Comparison of ENCODE assay signal across 8 cellular contexts in genomic region chrX:47384502-47384901, GRCh38.
DNase-seq lines count a peak whose midpoint lies in the region; ATAC-seq lines count a peak whose summit lies in the region.

No MANE protein-coding gene starts in this region.

- no peaks in the 10 kb centered on the region for H3K9me3 Mint-ChIP-seq in memory B cell

- H3K27ac Mint-ChIP-seq in memory B cell, result no peak overlapping the region

- H3K4me1 Mint-ChIP-seq in memory B cell, result peaks cover 7% of the 10 kb centered on the region

- no peak overlapping the region for H3K4me3 Mint-ChIP-seq in memory B cell

- H3K27me3 Mint-ChIP-seq in memory B cell, result no peaks in the 10 kb centered on the region

- ATAC-seq in memory B cell (ENCODE audit: low read depth) (peak; percentile 85), GM18520 (IDR thresholded peaks at IDR 0.05; ENCODE audit: unreplicated experiment) (no peak)

- no peaks in the 10 kb centered on the region for H3K36me3 Mint-ChIP-seq in memory B cell

- DNase-seq in Ammon's horn (ENCODE audit: low spot score) (peak; percentile 69), HCEC 1CT (peak; percentile 14), NCI-H69 (lab: John Stamatoyannopoulos, UW) (peak; percentile 84), memory B cell (ENCODE audit: low spot score in 2 of 2) (peak; percentile 66 to 72)
- DNase-seq in activated CD4-positive, alpha-beta T cell treated with anti-CD3 and anti-CD28 coated beads, Interleukin-2, amount 50 U/mL, for 48 hours, result peak; percentile 44 to 69
- DNase-seq in effector CD4-positive, alpha-beta T cell, result peak; percentile 73
- DNase-seq in stimulated activated CD8-positive, alpha-beta memory T cell treated with anti-CD3 and anti-CD28 coated beads, Interleukin-2, amount 100 ng/mL, for 48 hours (ENCODE audit: low read depth in 2 of 2), result peak; percentile 15 to 28

Comparison
In these comparisons a context has a peak if more than half of its experiments do, and no peak if none do; other contexts are left out.
1. DNase-seq: peak in every context shown above with its lines; median percentile 84 in NCI-H69; 73 in effector CD4-positive, alpha-beta T cell; 69 in Ammon's horn; 69 in memory B cell; 56 in activated CD4-positive, alpha-beta T cell treated with anti-CD3 and anti-CD28 coated beads, Interleukin-2, amount 50 U/mL, for 48 hours; 22 in stimulated activated CD8-positive, alpha-beta memory T cell treated with anti-CD3 and anti-CD28 coated beads, Interleukin-2, amount 100 ng/mL, for 48 hours; 14 in HCEC 1CT.